ENCODE assay signal across 19 cellular contexts in genomic region chr10:105793071-105793470, GRCh38.
DNase-seq lines count a peak whose midpoint lies in the region; ATAC-seq, FAIRE-seq and TF ChIP-seq lines count a peak whose summit lies in the region.
"Had no signal": no experiment of that assay in that cellular context is flagged by ENCODE, and none has a peak within 500 bp of the region (broad histone marks: within the 10 kb centered on the region; RNA-seq: fewer than 3 reads in every experiment).

No MANE protein-coding gene starts in this region.

- H3K27me3 Mint-ChIP-seq in activated CD4-positive, alpha-beta memory T cell treated with anti-CD3 and anti-CD28 coated beads, Interleukin-2, amount 10 ng/mL, durations not matched to agents 7 days and 5 days = no peaks in the 10 kb centered on the region

- POLR2A ChIA-PET in activated CD4-positive, alpha-beta memory T cell treated with anti-CD3 and anti-CD28 coated beads, Interleukin-2, amount 10 ng/mL, durations not matched to agents 7 days and 5 days (lab: Charles Lee) = no interaction called here

- ATAC-seq in HG03095 (IDR thresholded peaks at IDR 0.05; ENCODE audit: unreplicated experiment) = no peak
- ATAC-seq: GM12878, HCT116, Right ventricle myocardium inferior had no signal

- no peak for TF ChIP-seq POLR2A in prostate gland (IDR thresholded peaks at IDR 0.05)

- TF ChIP-seq CTCF in bronchial epithelial cell (IDR thresholded peaks at IDR 0.05; ENCODE audit: insufficient read depth, low read length, severe bottlenecking) (no peak), prostate gland (IDR thresholded peaks at IDR 0.05) (no peak)

- DNase-seq in A172 (ENCODE audit: low spot score) (peak; percentile 19), M059J (ENCODE audit: low read depth) (peak; percentile 28), bronchial epithelial cell (ENCODE audit: low read depth) (peak; percentile 72), kidney tubule cell (ENCODE audit: low spot score) (peak; percentile 93), prostate gland (ENCODE audit: low spot score) (no peak)
- DNase-seq in activated CD4-positive, alpha-beta memory T cell treated with anti-CD3 and anti-CD28 coated beads, Interleukin-2, amount 10 ng/mL, durations not matched to agents 7 days and 5 days = no peak
- no peak for DNase-seq in activated naive CD4-positive, alpha-beta T cell treated with Interleukin-2 at 50 U/mL for 16 hours
- DNase-seq: CD4-positive, alpha-beta memory T cell; GOT3; NCI-H1417; NCI-H187 treated with DMSO at 0.1 percent for 48 hours; NCI-H2227 treated with DMSO at 0.1 percent for 48 hours; NCI-H510A treated with DMSO at 0.1 percent for 48 hours; PC-9 had no signal

- 49% methylated on average over 3 of the region's 3 CpGs for WGBS in prostate gland

- CTCF ChIA-PET in activated CD4-positive, alpha-beta memory T cell treated with anti-CD3 and anti-CD28 coated beads, Interleukin-2, amount 10 ng/mL, durations not matched to agents 7 days and 5 days (lab: Charles Lee) = no interaction called here

- H3K9me3 Mint-ChIP-seq in activated CD4-positive, alpha-beta memory T cell treated with anti-CD3 and anti-CD28 coated beads, Interleukin-2, amount 10 ng/mL, durations not matched to agents 7 days and 5 days = no peaks in the 10 kb centered on the region

- H3K36me3 Mint-ChIP-seq in activated CD4-positive, alpha-beta memory T cell treated with anti-CD3 and anti-CD28 coated beads, Interleukin-2, amount 10 ng/mL, durations not matched to agents 7 days and 5 days (ENCODE audit: low read depth) = no peaks in the 10 kb centered on the region
- H3K36me3 Mint-ChIP-seq: CD4-positive, alpha-beta memory T cell had no signal

- H3K4me3 ChIP-seq in bronchial epithelial cell (ENCODE audit: low read depth, low read length) (no peak overlapping the region), prostate gland (no peak overlapping the region)
- H3K4me3 ChIP-seq: BLaER1, GM12878, PC-9 had no signal

- intact Hi-C loops in prostate gland (cut with DNase I) = no loop called here

- no peaks in the 10 kb centered on the region for H3K9me3 ChIP-seq in prostate gland
- H3K9me3 ChIP-seq: BLaER1 had no signal

- H3K27me3 ChIP-seq in bronchial epithelial cell (ENCODE audit: control insufficient read depth, insufficient read depth, low read length) (no peaks in the 10 kb centered on the region), prostate gland (replicated peaks; ENCODE audit: insufficient read depth) (no peaks in the 10 kb centered on the region)
- H3K27me3 ChIP-seq: BLaER1 had no signal

- no peak overlapping the region for H3K27ac Mint-ChIP-seq in activated CD4-positive, alpha-beta memory T cell treated with anti-CD3 and anti-CD28 coated beads, Interleukin-2, amount 10 ng/mL, durations not matched to agents 7 days and 5 days
- H3K27ac Mint-ChIP-seq: CD4-positive, alpha-beta memory T cell had no signal

- FAIRE-seq in bronchial epithelial cell (lab: Jason Lieb, UNC) = no peak
- FAIRE-seq: GM12878 had no signal

- H3K4me1 Mint-ChIP-seq in activated CD4-positive, alpha-beta memory T cell treated with anti-CD3 and anti-CD28 coated beads, Interleukin-2, amount 10 ng/mL, durations not matched to agents 7 days and 5 days = no peaks in the 10 kb centered on the region

- H3K36me3 ChIP-seq in bronchial epithelial cell (ENCODE audit: control insufficient read depth, insufficient read depth, low read length) (no peaks in the 10 kb centered on the region), prostate gland (no peaks in the 10 kb centered on the region)
- H3K36me3 ChIP-seq: BLaER1 had no signal

- no peak overlapping the region for H3K4me3 Mint-ChIP-seq in activated CD4-positive, alpha-beta memory T cell treated with anti-CD3 and anti-CD28 coated beads, Interleukin-2, amount 10 ng/mL, durations not matched to agents 7 days and 5 days
- H3K4me3 Mint-ChIP-seq: CD4-positive, alpha-beta memory T cell had no signal

- H3K4me1 ChIP-seq in prostate gland (replicated peaks) = no peaks in the 10 kb centered on the region
- H3K4me1 ChIP-seq: BLaER1 had no signal

- no peak overlapping the region for H3K27ac ChIP-seq in prostate gland
- H3K27ac ChIP-seq: BLaER1, PC-9 had no signal

Comparison
In these comparisons a context has a peak if more than half of its experiments do, and no peak if none do; other contexts are left out.
1. DNase-seq: peak in A172 (single experiment), M059J (single experiment), bronchial epithelial cell (single experiment) and kidney tubule cell (single experiment); none in prostate gland (single experiment), activated CD4-positive, alpha-beta memory T cell treated with anti-CD3 and anti-CD28 coated beads, Interleukin-2, amount 10 ng/mL, durations not matched to agents 7 days and 5 days (single experiment) and activated naive CD4-positive, alpha-beta T cell treated with Interleukin-2 at 50 U/mL for 16 hours (single experiment).